In genomic region chr3:129650256-129650872, GRCh38 we compare ENCODE assay signal across 8 cellular contexts. TPM values are rescaled to one million over a fixed set of nuclear protein-coding genes. Genes with fewer than 3 reads are reported as not detected.
DNase-seq lines count a peak whose midpoint lies in the region; ATAC-seq and TF ChIP-seq lines count a peak whose summit lies in the region.

No MANE protein-coding gene starts in this region.

- no peaks in the 10 kb centered on the region for H3K4me1 ChIP-seq in colonic mucosa
- H3K4me1 ChIP-seq in right lobe of liver = peaks cover 0 to 13% (median 5%) of the 10 kb centered on the region in 4 donors

- H3K36me3 ChIP-seq in colonic mucosa (no peaks in the 10 kb centered on the region), right lobe of liver (peaks cover 0 to 23% (median 6%) of the 10 kb centered on the region in 4 donors)

- H3K4me3 ChIP-seq in WI38 (ENCODE audit: low read depth, low read length) (no peak overlapping the region), colonic mucosa (no peak overlapping the region), right lobe of liver (no peak overlapping the region)

- intact Hi-C loops in colonic mucosa (cut with DNase I) (loop anchor here (5.0 kb wide), 1 partner anchor 177 kb away; no protein-coding TSS in a partner anchor), right lobe of liver (cut with DNase I) (no loop called here)

- ATAC-seq in right lobe of liver (peak; percentile 66 to 76 (median 73)), GM18858 (IDR thresholded peaks at IDR 0.05; ENCODE audit: unreplicated experiment) (no peak)

- H3K9ac ChIP-seq in colonic mucosa (ENCODE audit: low read depth in 2 of 2, low read length in 2 of 2) = no peak overlapping the region

- no peak for TF ChIP-seq POLR2A in right lobe of liver (IDR thresholded peaks at IDR 0.05)

- WGBS in right lobe of liver (ENCODE audit: insufficient coverage, low coverage, low lambda C conversion rate, missing lambda C conversion rate) = 25% methylated on average over 7 of the region's 7 CpGs

- no peaks in the 10 kb centered on the region for H3K9me3 ChIP-seq in colonic mucosa
- no peaks in the 10 kb centered on the region for H3K9me3 ChIP-seq in right lobe of liver

- DNase-seq in NCI-H1436 (lab: John Stamatoyannopoulos, UW) (peak; percentile 27), NCI-H1436 treated with DMSO at 0.1 percent for 48 hours (lab: John Stamatoyannopoulos, UW) (no peak), NCI-H128 (lab: John Stamatoyannopoulos, UW; ENCODE audit: unreplicated experiment) (peak; percentile 11), colonic mucosa (peak; percentile 72), right lobe of liver (peak in 1 of 3 donors; percentile 61)
- peak; percentile 33 for DNase-seq in stimulated activated CD8-positive, alpha-beta memory T cell treated with anti-CD3 and anti-CD28 coated beads, Interleukin-12 subunit alpha, Interleukin-12 subunit beta, amount 100 ng/mL, for 1 hour (ENCODE audit: low read depth)

- TF ChIP-seq CTCF in WI38 (IDR thresholded peaks at IDR 0.05; ENCODE audit: low read depth, low read length) (peak; percentile 49), colonic mucosa (IDR thresholded peaks at IDR 0.05) (peak; percentile 40), right lobe of liver (IDR thresholded peaks at IDR 0.05) (peak; percentile 46 to 73 (median 56))

- H3K27ac ChIP-seq in colonic mucosa (no peak overlapping the region), right lobe of liver (no peak overlapping the region)

- H3K27me3 ChIP-seq in colonic mucosa (no peaks in the 10 kb centered on the region), right lobe of liver (no peaks in the 10 kb centered on the region)

RNA-seq across cellular contexts. Expression of gene PLXND1, which starts 43.9 kb away (rescaled TPM):
- total RNA-seq in colonic mucosa (10 to 100 TPM; 25.6 to 26.7 TPM), right lobe of liver (10 to 100 TPM; 27.0 to 48.8 (median 29.6) TPM)
